Comparison of ENCODE assay signal across 8 cellular contexts in the genomic region with DNA sequence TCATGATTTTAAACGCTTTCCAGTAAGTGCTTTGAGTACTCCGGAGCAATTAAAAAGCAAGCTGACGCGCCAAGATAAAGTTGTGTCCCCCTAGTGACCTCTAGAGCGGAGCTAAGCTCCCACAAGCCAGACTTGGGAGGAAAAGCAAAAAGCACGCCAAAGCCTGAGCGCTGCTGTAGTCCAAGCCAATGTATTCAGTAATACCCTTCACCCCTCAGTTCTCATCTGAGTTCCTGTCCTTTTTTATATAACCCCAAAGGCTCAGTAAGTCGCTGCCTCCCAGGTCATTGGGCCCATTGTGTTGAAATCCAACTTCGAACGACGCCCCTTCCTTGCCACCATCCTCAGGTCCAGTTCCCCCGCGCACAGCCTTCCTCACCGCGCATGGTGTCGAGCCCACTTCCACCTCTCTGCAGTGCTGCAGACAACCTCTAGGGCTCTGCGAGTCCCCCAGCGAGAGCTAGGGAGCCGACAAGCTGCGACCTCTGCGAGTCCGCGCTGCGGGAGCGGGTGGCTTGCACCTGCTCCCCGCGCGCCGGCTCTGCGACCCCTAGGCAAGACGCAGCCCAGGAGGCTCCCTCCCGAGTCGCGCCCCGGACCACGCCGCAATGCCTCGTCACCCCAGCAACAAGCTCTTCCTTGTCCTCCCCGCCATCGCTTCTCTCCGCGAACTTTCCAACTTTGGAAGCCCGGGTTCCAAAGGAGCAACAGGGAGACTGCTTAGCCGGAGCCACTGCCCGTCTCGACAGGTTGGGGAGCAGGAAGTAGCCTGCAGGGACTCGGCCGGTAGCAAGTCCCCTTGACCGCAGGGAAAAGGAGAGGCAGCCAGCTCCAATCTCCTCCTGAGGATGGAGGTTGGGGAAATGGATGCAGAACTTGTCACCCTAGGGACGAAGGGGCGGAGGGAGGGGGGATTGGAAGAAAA. TPM values are rescaled to one million over a fixed set of nuclear protein-coding genes. Genes with fewer than 3 reads are reported as not detected.
DNase-seq lines count a peak whose midpoint lies in the region; ATAC-seq, FAIRE-seq and TF ChIP-seq lines count a peak whose summit lies in the region.

No MANE protein-coding gene starts in this region.

- peaks cover 27% of the 10 kb centered on the region for H3K27me3 ChIP-seq in bronchial epithelial cell (ENCODE audit: control insufficient read depth, insufficient read depth, low read length)

- H3K27ac ChIP-seq in RWPE1, result no peak overlapping the region

- CTCF ChIA-PET in RWPE1 (lab: Yijun Ruan, JAX), result no interaction called here

- POLR2A ChIA-PET in RWPE1 (lab: Yijun Ruan, JAX; ENCODE audit: low non-redundant PET), result no interaction called here

- ATAC-seq in GM19455 (IDR thresholded peaks at IDR 0.05; ENCODE audit: unreplicated experiment) (peak; percentile 93), HG03460 (IDR thresholded peaks at IDR 0.05; ENCODE audit: unreplicated experiment) (peak; percentile 90)

- no peak for FAIRE-seq in bronchial epithelial cell (lab: Jason Lieb, UNC)

- no peak overlapping the region for H3K4me3 ChIP-seq in bronchial epithelial cell (ENCODE audit: low read depth, low read length)

- DNase-seq in DMS114 treated with DMSO at 0.1 percent for 48 hours (lab: John Stamatoyannopoulos, UW; ENCODE audit: unreplicated experiment) (peak; percentile 28), RPMI8226 (peak; percentile 55), bronchial epithelial cell (ENCODE audit: low read depth) (no peak), kidney tubule cell (ENCODE audit: low spot score) (peak; percentile 64), RWPE1 (ENCODE audit: low spot score) (no peak)
- peak; percentile 12 for DNase-seq in stimulated activated CD4-positive, alpha-beta T cell treated with anti-CD3 and anti-CD28 coated beads, Interleukin-2, amount 100 ng/mL, for 4 hours (ENCODE audit: low read depth)

- no peaks in the 10 kb centered on the region for H3K36me3 ChIP-seq in bronchial epithelial cell (ENCODE audit: control insufficient read depth, insufficient read depth, low read length)

- TF ChIP-seq CTCF in bronchial epithelial cell (IDR thresholded peaks at IDR 0.05; ENCODE audit: insufficient read depth, low read length, severe bottlenecking) (peak; percentile 46), RWPE1 (conservative IDR thresholded peaks at IDR 0.05; ENCODE audit: low read depth) (no peak)

RNA-seq across cellular contexts. Expression of gene SLC44A5, which starts 3.8 kb away (rescaled TPM):
- under 0.01 and 0.38 TPM in 2 replicates for total RNA-seq in bronchial epithelial cell

Comparison
In these comparisons a context has a peak if more than half of its experiments do, and no peak if none do; other contexts are left out.
1. DNase-seq: peak in DMS114 treated with DMSO at 0.1 percent for 48 hours (single experiment), RPMI8226 (single experiment), kidney tubule cell (single experiment) and stimulated activated CD4-positive, alpha-beta T cell treated with anti-CD3 and anti-CD28 coated beads, Interleukin-2, amount 100 ng/mL, for 4 hours (single experiment); none in bronchial epithelial cell (single experiment) and RWPE1 (single experiment).